In genomic region chr7:31077484-31078362, GRCh38 we compare ENCODE assay signal across 1 cellular context.
TF ChIP-seq lines count a peak whose summit lies in the region.

No MANE protein-coding gene starts in this region.

TF ChIP-seq in IMR-90, 13 proteins besides CTCF, POLR2A, EP300 and RAD21 (continued from another document):
- TF ChIP-seq CEBPB (IDR thresholded peaks at IDR 0.05; ENCODE audit: low read depth, low read length) (no peak), MAZ (IDR thresholded peaks at IDR 0.05; ENCODE audit: borderline replicate concordance, low read depth, low read length) (no peak), BHLHE40 (IDR thresholded peaks at IDR 0.05; ENCODE audit: low read depth, low read length) (no peak), NFE2L2 (IDR thresholded peaks at IDR 0.05; ENCODE audit: low read depth, low read length) (no peak), FOS (IDR thresholded peaks at IDR 0.05; ENCODE audit: low read depth, low read length) (no peak), USF2 (IDR thresholded peaks at IDR 0.05; ENCODE audit: low read depth, low read length) (no peak), RCOR1 (IDR thresholded peaks at IDR 0.05; ENCODE audit: insufficient replicate concordance, low read length) (no peak), MAFK (IDR thresholded peaks at IDR 0.05; ENCODE audit: low read depth, low read length) (no peak)
